ENCODE assay signal across 10 cellular contexts in the genomic region with DNA sequence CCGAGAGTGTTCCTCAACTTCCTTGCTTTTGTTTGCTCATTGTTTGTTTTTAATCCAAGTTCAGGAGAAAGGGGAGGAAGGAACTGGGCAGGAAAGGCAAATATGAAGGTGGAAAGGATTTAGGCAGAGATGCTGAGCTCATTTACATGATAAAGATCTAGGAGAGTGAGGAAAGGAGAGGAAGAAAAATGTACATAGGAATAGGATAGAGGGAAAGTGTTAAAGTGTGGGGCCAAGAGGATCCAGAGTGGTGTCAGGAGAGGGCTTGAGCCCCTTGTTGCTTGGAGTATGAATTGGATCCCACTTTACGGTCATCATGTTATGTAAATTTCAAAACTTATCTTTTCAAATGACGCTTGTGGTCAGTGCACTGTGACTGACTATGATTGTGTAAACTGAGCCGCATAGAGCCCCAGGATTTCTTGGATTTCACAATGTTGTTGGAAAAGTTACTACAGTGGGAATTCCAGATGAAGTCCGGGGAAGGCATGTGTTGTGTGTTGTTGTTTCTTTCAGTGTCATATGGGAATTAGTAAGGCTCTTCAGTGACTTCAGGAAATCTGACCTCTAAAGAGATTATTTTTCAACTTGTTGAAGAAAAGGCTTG. TPM values are rescaled to one million over a fixed set of nuclear protein-coding genes. Genes with fewer than 3 reads are reported as not detected.
A peak's percentile ranks its signal among the peaks of the same experiment; 100 is the strongest.
DNase-seq lines count a peak whose midpoint lies in the region; ATAC-seq and TF ChIP-seq lines count a peak whose summit lies in the region.
"Had no signal": no experiment of that assay in that cellular context is flagged by ENCODE, and none has a peak within 500 bp of the region (broad histone marks: within the 10 kb centered on the region; RNA-seq: fewer than 3 reads in every experiment).

No MANE protein-coding gene starts in this region.

- H3K4me1 ChIP-seq in gastroesophageal sphincter (peaks cover 0 to 20% (median 14%) of the 10 kb centered on the region in 3 donors), gastrocnemius medialis (peaks cover 3 to 13% of the 10 kb centered on the region in 2 donors)
- H3K4me1 ChIP-seq in CD8-positive, alpha-beta T cell (ENCODE audit: insufficient read depth, low read length), result no peaks in the 10 kb centered on the region

- intact Hi-C loops in gastrocnemius medialis (cut with DNase I; ENCODE audit: low total_unique reads), result no loop called here
- intact Hi-C loops in CD8-positive, alpha-beta T cell (cut with DNase I, micrococcal nuclease), result no loop called here

- no peaks in the 10 kb centered on the region for H3K36me3 ChIP-seq in gastroesophageal sphincter
- H3K36me3 ChIP-seq in gastrocnemius medialis, result no peaks in the 10 kb centered on the region
- H3K36me3 ChIP-seq in CD8-positive, alpha-beta T cell (ENCODE audit: insufficient read depth, low read length), result no peaks in the 10 kb centered on the region

- H3K9me3 ChIP-seq in T-helper 17 cell (ENCODE audit: control insufficient read depth, low read length, poor library complexity, severe bottlenecking) (no peaks in the 10 kb centered on the region), gastroesophageal sphincter (no peaks in the 10 kb centered on the region), gastrocnemius medialis (no peaks in the 10 kb centered on the region)
- H3K9me3 ChIP-seq in CD8-positive, alpha-beta T cell (ENCODE audit: low read length), result no peaks in the 10 kb centered on the region

- WGBS in gastroesophageal sphincter (ENCODE audit: low coverage in 1 of 2), 2 donors, result 46 to 67% methylated on average over 4 to 5 of the region's 5 CpGs

- H3K27ac ChIP-seq in gastroesophageal sphincter, result peak overlapping the region in 3 of 4 donors; percentile 41 to 63 (median 49)
- H3K27ac ChIP-seq in gastrocnemius medialis, result peak overlapping the region; percentile 45 to 73 (median 60)
- no peak overlapping the region for H3K27ac ChIP-seq in CD8-positive, alpha-beta T cell (ENCODE audit: low read depth, low read length)

- no peaks in the 10 kb centered on the region for H3K9me3 Mint-ChIP-seq in CD8-positive, alpha-beta T cell

- H3K4me1 Mint-ChIP-seq in T-helper 17 cell, result peaks cover 38% of the 10 kb centered on the region
- H3K4me1 Mint-ChIP-seq in CD8-positive, alpha-beta T cell (ENCODE audit: low read depth), result peaks cover 2% of the 10 kb centered on the region

- TF ChIP-seq CTCF in gastroesophageal sphincter (IDR thresholded peaks at IDR 0.05) (no peak), gastrocnemius medialis (IDR thresholded peaks at IDR 0.05 in 4 of 5, conservative IDR thresholded peaks at IDR 0.05 in 1 of 5) (no peak)
- TF ChIP-seq CTCF in CD8-positive, alpha-beta T cell (IDR thresholded peaks at IDR 0.05), result no peak

- CTCF ChIA-PET in CD8-positive, alpha-beta T cell (lab: Charles Lee), result no interaction called here

- no peaks in the 10 kb centered on the region for H3K36me3 Mint-ChIP-seq in T-helper 17 cell (ENCODE audit: low read depth)
- H3K36me3 Mint-ChIP-seq in CD8-positive, alpha-beta T cell, result no peaks in the 10 kb centered on the region

- POLR2A ChIA-PET in CD8-positive, alpha-beta T cell (lab: Charles Lee), result no interaction called here

- H3K4me3 Mint-ChIP-seq in T-helper 17 cell, result no peak overlapping the region
- H3K4me3 Mint-ChIP-seq in CD8-positive, alpha-beta T cell, result no peak overlapping the region

- TF ChIP-seq POLR2A in gastroesophageal sphincter (IDR thresholded peaks at IDR 0.05) (no peak), gastrocnemius medialis (IDR thresholded peaks at IDR 0.05) (no peak)

- DNase-seq in EL, result peak; percentile 69
- no peak for DNase-seq in T-helper 17 cell
- DNase-seq in gastrocnemius medialis, result peak; percentile 12 to 23
- no peak for DNase-seq in NCI-H146 treated with DMSO at 0.1 percent for 48 hours (lab: John Stamatoyannopoulos, UW; ENCODE audit: unreplicated experiment)
- DNase-seq in MV-4-11 (lab: John Stamatoyannopoulos, UW), result no peak
- no peak for DNase-seq in CD8-positive, alpha-beta T cell
- DNase-seq: NCI-H2171 treated with DMSO at 0.1 percent for 48 hours had no signal

- H3K27me3 Mint-ChIP-seq in T-helper 17 cell, result no peaks in the 10 kb centered on the region
- peaks cover 16% of the 10 kb centered on the region for H3K27me3 Mint-ChIP-seq in CD8-positive, alpha-beta T cell (ENCODE audit: low read depth)

- H3K4me3 ChIP-seq in gastroesophageal sphincter (no peak overlapping the region), gastrocnemius medialis (no peak overlapping the region)
- no peak overlapping the region for H3K4me3 ChIP-seq in CD8-positive, alpha-beta T cell (ENCODE audit: low read depth, low read length)

- no peak for TF ChIP-seq EP300 in gastroesophageal sphincter (IDR thresholded peaks at IDR 0.05)

- ATAC-seq in T-helper 17 cell (no peak), gastroesophageal sphincter (peak; percentile 80), gastrocnemius medialis (peak; percentile 87 to 88), GM21717 (IDR thresholded peaks at IDR 0.05; ENCODE audit: unreplicated experiment) (no peak)
- no peak for ATAC-seq in CD8-positive, alpha-beta T cell

- in situ Hi-C loops in gastrocnemius medialis (cut with MboI; ENCODE audit: low sequenced_read_pairs in 4 of 4), result loop anchor here in 2 of 4 donors (25.0 kb wide), 2 partner anchors 188 to 512 kb away; no protein-coding TSS in a partner anchor

- H3K27ac Mint-ChIP-seq in T-helper 17 cell, result peak overlapping the region; percentile 27
- H3K27ac Mint-ChIP-seq in CD8-positive, alpha-beta T cell, result no peak overlapping the region

- H3K27me3 ChIP-seq in gastroesophageal sphincter (no peaks in the 10 kb centered on the region), gastrocnemius medialis (no peaks in the 10 kb centered on the region)
- no peaks in the 10 kb centered on the region for H3K27me3 ChIP-seq in CD8-positive, alpha-beta T cell (ENCODE audit: insufficient read depth, low read length)

RNA-seq across cellular contexts. Expression of gene PLD1, which starts 15.0 kb away (rescaled TPM):
- total RNA-seq in T-helper 17 cell (1 to 10 TPM; 6.2 to 9.4 TPM), gastroesophageal sphincter (10 to 100 TPM in 3 of 4 donors, 1 to 10 TPM in 1; 7.0 to 17.1 (median 13.6) TPM), gastrocnemius medialis (1 to 10 TPM; 1.9 to 5.6 (median 4.6) TPM)
- total RNA-seq in CD8-positive, alpha-beta T cell, result 1 to 10 TPM; 1.1 to 1.6 TPM

RNA-seq across cellular contexts. Expression of gene TMEM212, which starts 17.8 kb away (rescaled TPM):
- not detected for total RNA-seq in T-helper 17 cell
- not detected for total RNA-seq in gastroesophageal sphincter
- total RNA-seq in gastrocnemius medialis, result not detected
- total RNA-seq in CD8-positive, alpha-beta T cell, result not detected
- total RNA-seq: temporal lobe had no signal

Comparison
In these comparisons a context has a peak if more than half of its experiments do, and no peak if none do; other contexts are left out.
1. DNase-seq: peak in EL (single experiment) and gastrocnemius medialis (2 of 2); none in T-helper 17 cell (0 of 3), NCI-H146 treated with DMSO at 0.1 percent for 48 hours (single experiment), MV-4-11 (single experiment) and CD8-positive, alpha-beta T cell (0 of 7).
2. ATAC-seq: peak in gastroesophageal sphincter (single experiment) and gastrocnemius medialis (2 of 2); none in T-helper 17 cell (single experiment), GM21717 (single experiment) and CD8-positive, alpha-beta T cell (single experiment).